ENCODE assay signal across 21 cellular contexts in genomic region chr6:110216140-110216539, GRCh38. TPM values are rescaled to one million over a fixed set of nuclear protein-coding genes. Genes with fewer than 3 reads are reported as not detected.
DNase-seq lines count a peak whose midpoint lies in the region; ATAC-seq lines count a peak whose summit lies in the region.
"Had no signal": no experiment of that assay in that cellular context is flagged by ENCODE, and none has a peak within 500 bp of the region (broad histone marks: within the 10 kb centered on the region; RNA-seq: fewer than 3 reads in every experiment).

No MANE protein-coding gene starts in this region.

- H3K9me3 Mint-ChIP-seq in activated T-cell treated with anti-CD3 and anti-CD28 coated beads, Interleukin-2, amount 50 U/mL, for 24 hours, result no peaks in the 10 kb centered on the region
- no peaks in the 10 kb centered on the region for H3K9me3 Mint-ChIP-seq in memory B cell

- H3K27ac Mint-ChIP-seq in activated T-cell treated with anti-CD3 and anti-CD28 coated beads, Interleukin-2, amount 50 U/mL, for 24 hours, result peak overlapping the region; percentile 15
- H3K27ac Mint-ChIP-seq in memory B cell, result peak overlapping the region; percentile 2
- H3K27ac Mint-ChIP-seq: CD4-positive, CD25-positive, alpha-beta regulatory T cell had no signal

- no peak overlapping the region for H3K4me3 Mint-ChIP-seq in activated T-cell treated with anti-CD3 and anti-CD28 coated beads, Interleukin-2, amount 50 U/mL, for 24 hours
- no peak overlapping the region for H3K4me3 Mint-ChIP-seq in memory B cell
- H3K4me3 Mint-ChIP-seq: CD4-positive, CD25-positive, alpha-beta regulatory T cell had no signal

- no peaks in the 10 kb centered on the region for H3K27me3 Mint-ChIP-seq in activated T-cell treated with anti-CD3 and anti-CD28 coated beads, Interleukin-2, amount 50 U/mL, for 24 hours
- H3K27me3 Mint-ChIP-seq in memory B cell, result no peaks in the 10 kb centered on the region
- H3K27me3 Mint-ChIP-seq: CD4-positive, CD25-positive, alpha-beta regulatory T cell had no signal

- DNase-seq in activated T-cell treated with anti-CD3 and anti-CD28 coated beads, Interleukin-2, amount 50 U/mL, for 24 hours, result no peak
- no peak for DNase-seq in activated T-cell treated with anti-CD3 and anti-CD28 coated beads for 4 hours
- DNase-seq in memory B cell (ENCODE audit: low spot score in 2 of 2), result no peak
- no peak for DNase-seq in dermis blood vessel endothelial cell
- DNase-seq: CD4-positive, CD25-positive, alpha-beta regulatory T cell; DMS153; DND-41; GOT3; IMR-90; KG1; MG63; NCI-H2029 treated with DMSO at 0.1 percent for 48 hours; NCI-H2227 treated with DMSO at 0.1 percent for 48 hours; NCI-H526 treated with DMSO at 0.1 percent for 48 hours; SHP77 had no signal

- no peak for ATAC-seq in memory B cell (ENCODE audit: low read depth)
- no peak for ATAC-seq in GM21447 (IDR thresholded peaks at IDR 0.05; ENCODE audit: unreplicated experiment)
- no peak for ATAC-seq in HG02623 (IDR thresholded peaks at IDR 0.05; ENCODE audit: unreplicated experiment)
- ATAC-seq: Panc1 had no signal

- H3K4me1 Mint-ChIP-seq in activated T-cell treated with anti-CD3 and anti-CD28 coated beads, Interleukin-2, amount 50 U/mL, for 24 hours (ENCODE audit: low read depth), result peaks cover 17% of the 10 kb centered on the region
- peaks cover 2% of the 10 kb centered on the region for H3K4me1 Mint-ChIP-seq in memory B cell

- H3K27ac ChIP-seq in angular gyrus (ENCODE audit: low read depth, low read length), result peak overlapping the region; percentile 53
- H3K27ac ChIP-seq: BLaER1, RWPE1 had no signal

- peaks cover 92% of the 10 kb centered on the region for H3K36me3 Mint-ChIP-seq in activated T-cell treated with anti-CD3 and anti-CD28 coated beads, Interleukin-2, amount 50 U/mL, for 24 hours (ENCODE audit: low read depth)
- peaks cover 39% of the 10 kb centered on the region for H3K36me3 Mint-ChIP-seq in memory B cell

RNA-seq across cellular contexts. Expression of gene CDC40, which starts 35.9 kb away (rescaled TPM):
- 22.0 and 32.8 TPM in 2 replicates for total RNA-seq in dermis blood vessel endothelial cell

RNA-seq across cellular contexts. Expression of gene WASF1, which starts 36.7 kb away (rescaled TPM):
- 11.4 and 22.0 TPM in 2 replicates for total RNA-seq in dermis blood vessel endothelial cell
